ENCODE assay signal across 1 cellular context in the genomic region with DNA sequence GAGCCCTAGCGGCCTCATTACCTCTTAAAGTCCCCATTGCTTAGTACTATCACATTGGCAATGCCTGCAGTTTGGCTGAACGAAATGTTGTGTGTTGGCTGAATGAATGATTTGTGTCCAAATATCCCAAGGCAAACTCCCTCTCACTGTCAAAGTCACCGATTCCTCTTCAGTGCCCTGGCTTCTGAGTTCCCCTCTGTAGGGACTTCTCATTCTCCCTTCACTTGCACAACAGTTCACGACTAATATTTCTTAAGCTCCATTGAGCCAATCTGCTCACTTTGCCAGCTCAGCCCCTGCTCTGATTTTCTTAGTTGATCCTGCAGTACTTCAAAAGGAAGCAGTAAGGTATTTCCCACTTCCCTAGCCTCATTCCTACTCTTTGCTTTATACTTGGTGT.
TF ChIP-seq lines count a peak whose summit lies in the region.

No MANE protein-coding gene starts in this region.

TF ChIP-seq in HepG2, 621 proteins besides CTCF, POLR2A, EP300 and RAD21:
- TF ChIP-seq, protein P1, sequence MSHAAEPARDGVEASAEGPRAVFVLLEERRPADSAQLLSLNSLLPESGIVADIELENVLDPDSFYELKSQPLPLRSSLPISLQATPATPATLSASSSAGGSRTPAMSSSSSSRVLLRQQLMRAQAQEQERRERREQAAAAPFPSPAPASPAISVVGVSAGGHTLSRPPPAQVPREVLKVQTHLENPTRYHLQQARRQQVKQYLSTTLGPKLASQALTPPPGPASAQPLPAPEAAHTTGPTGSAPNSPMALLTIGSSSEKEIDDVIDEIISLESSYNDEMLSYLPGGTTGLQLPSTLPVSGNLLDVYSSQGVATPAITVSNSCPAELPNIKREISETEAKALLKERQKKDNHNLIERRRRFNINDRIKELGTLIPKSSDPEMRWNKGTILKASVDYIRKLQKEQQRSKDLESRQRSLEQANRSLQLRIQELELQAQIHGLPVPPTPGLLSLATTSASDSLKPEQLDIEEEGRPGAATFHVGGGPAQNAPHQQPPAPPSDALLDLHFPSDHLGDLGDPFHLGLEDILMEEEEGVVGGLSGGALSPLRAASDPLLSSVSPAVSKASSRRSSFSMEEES (CRISPR knock-in tag; IDR thresholded peaks at IDR 0.05), result no peak
- TF ChIP-seq ZNF746 (CRISPR knock-in tag; IDR thresholded peaks at IDR 0.05), result no peak
- no peak for TF ChIP-seq ZNF614 (CRISPR knock-in tag; IDR thresholded peaks at IDR 0.05; ENCODE audit: borderline replicate concordance)
- TF ChIP-seq ZNF329 (CRISPR knock-in tag; IDR thresholded peaks at IDR 0.05; ENCODE audit: low read depth), result no peak
- no peak for TF ChIP-seq ZNF766 (CRISPR knock-in tag; IDR thresholded peaks at IDR 0.05; ENCODE audit: borderline replicate concordance)
- TF ChIP-seq NR2C2 (CRISPR knock-in tag; IDR thresholded peaks at IDR 0.05; ENCODE audit: borderline replicate concordance), result no peak
- no peak for TF ChIP-seq NFYB (CRISPR knock-in tag; IDR thresholded peaks at IDR 0.05)
- no peak for TF ChIP-seq HOXA9 (CRISPR knock-in tag; IDR thresholded peaks at IDR 0.05; ENCODE audit: borderline replicate concordance)
- TF ChIP-seq, protein P2, sequence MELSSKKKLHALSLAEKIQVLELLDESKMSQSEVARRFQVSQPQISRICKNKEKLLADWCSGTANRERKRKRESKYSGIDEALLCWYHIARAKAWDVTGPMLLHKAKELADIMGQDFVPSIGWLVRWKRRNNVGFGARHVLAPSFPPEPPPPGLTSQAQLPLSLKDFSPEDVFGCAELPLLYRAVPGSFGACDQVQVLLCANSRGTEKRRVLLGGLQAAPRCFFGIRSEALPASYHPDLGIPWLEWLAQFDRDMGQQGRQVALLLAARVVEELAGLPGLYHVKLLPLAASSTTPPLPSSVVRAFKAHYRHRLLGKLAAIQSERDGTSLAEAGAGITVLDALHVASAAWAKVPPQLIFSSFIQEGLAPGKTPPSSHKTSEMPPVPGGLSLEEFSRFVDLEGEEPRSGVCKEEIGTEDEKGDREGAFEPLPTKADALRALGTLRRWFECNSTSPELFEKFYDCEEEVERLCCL (CRISPR knock-in tag; IDR thresholded peaks at IDR 0.05; ENCODE audit: borderline replicate concordance), result no peak
- no peak for TF ChIP-seq EEA1 (CRISPR knock-in tag; IDR thresholded peaks at IDR 0.05; ENCODE audit: borderline replicate concordance)
- TF ChIP-seq, protein P3, sequence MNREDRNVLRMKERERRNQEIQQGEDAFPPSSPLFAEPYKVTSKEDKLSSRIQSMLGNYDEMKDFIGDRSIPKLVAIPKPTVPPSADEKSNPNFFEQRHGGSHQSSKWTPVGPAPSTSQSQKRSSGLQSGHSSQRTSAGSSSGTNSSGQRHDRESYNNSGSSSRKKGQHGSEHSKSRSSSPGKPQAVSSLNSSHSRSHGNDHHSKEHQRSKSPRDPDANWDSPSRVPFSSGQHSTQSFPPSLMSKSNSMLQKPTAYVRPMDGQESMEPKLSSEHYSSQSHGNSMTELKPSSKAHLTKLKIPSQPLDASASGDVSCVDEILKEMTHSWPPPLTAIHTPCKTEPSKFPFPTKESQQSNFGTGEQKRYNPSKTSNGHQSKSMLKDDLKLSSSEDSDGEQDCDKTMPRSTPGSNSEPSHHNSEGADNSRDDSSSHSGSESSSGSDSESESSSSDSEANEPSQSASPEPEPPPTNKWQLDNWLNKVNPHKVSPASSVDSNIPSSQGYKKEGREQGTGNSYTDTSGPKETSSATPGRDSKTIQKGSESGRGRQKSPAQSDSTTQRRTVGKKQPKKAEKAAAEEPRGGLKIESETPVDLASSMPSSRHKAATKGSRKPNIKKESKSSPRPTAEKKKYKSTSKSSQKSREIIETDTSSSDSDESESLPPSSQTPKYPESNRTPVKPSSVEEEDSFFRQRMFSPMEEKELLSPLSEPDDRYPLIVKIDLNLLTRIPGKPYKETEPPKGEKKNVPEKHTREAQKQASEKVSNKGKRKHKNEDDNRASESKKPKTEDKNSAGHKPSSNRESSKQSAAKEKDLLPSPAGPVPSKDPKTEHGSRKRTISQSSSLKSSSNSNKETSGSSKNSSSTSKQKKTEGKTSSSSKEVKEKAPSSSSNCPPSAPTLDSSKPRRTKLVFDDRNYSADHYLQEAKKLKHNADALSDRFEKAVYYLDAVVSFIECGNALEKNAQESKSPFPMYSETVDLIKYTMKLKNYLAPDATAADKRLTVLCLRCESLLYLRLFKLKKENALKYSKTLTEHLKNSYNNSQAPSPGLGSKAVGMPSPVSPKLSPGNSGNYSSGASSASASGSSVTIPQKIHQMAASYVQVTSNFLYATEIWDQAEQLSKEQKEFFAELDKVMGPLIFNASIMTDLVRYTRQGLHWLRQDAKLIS (CRISPR knock-in tag; IDR thresholded peaks at IDR 0.05), result no peak
- TF ChIP-seq MTA1 (CRISPR knock-in tag; IDR thresholded peaks at IDR 0.05; ENCODE audit: borderline replicate concordance), result no peak
- no peak for TF ChIP-seq ZNF232 (CRISPR knock-in tag; IDR thresholded peaks at IDR 0.05; ENCODE audit: borderline replicate concordance)
TF ChIP-seq in HepG2: peak in this region for 0.
